8 cellular contexts compared by ENCODE assay signal in the genomic region with DNA sequence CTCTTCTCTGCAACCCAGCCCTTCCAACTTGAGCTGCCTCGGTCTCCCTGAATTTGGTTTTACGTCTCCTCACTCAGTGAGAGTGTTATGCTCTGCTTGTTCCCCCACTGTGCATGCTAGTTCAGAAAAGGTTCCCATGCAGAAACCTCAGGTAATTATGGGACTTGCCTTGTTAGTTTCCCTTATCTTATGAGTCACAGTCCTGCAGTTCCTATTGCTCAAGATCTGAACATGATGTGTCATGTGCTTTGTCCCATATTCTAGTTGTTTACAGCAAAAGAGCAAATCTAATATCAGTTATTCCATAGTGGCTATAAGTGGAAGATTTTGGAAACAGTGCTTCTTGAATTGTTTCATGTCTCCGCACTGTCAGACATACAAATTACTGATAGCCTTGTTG.
DNase-seq lines count a peak whose midpoint lies in the region; ATAC-seq and TF ChIP-seq lines count a peak whose summit lies in the region.

No MANE protein-coding gene starts in this region.

- H3K4me3 Mint-ChIP-seq in T-helper 17 cell = no peak overlapping the region

- DNase-seq in AG10803 (ENCODE audit: low read depth) = peak; percentile 59
- DNase-seq in GM20000 (ENCODE audit: low spot score) = peak; percentile 23
- peak; percentile 73 to 85 for DNase-seq in cardiac fibroblast (ENCODE audit: low read depth in 2 of 2)
- DNase-seq in activated effector memory CD4-positive, alpha-beta T cell treated with anti-CD3 and anti-CD28 coated beads, Interleukin-2, amount 50 U/mL, for 16 hours = no peak
- no peak for DNase-seq in activated CD4-positive, alpha-beta T cell treated with anti-CD3 and anti-CD28 coated beads, Interleukin-2, amount 50 U/mL, for 4 hours
- no peak for DNase-seq in T-helper 17 cell
- no peak for DNase-seq in NCI-H1092 treated with DMSO at 0.1 percent for 48 hours (lab: John Stamatoyannopoulos, UW)

- TF ChIP-seq CTCF in AG10803 (conservative IDR thresholded peaks at IDR 0.05; ENCODE audit: low read length) (no peak), GM20000 (IDR thresholded peaks at IDR 0.05; ENCODE audit: extremely low read depth, missing control alignments) (no peak), cardiac fibroblast (IDR thresholded peaks at IDR 0.05; ENCODE audit: low read depth, low read length) (no peak)

- peaks cover 3% of the 10 kb centered on the region for H3K4me1 Mint-ChIP-seq in T-helper 17 cell

- peaks cover 4% of the 10 kb centered on the region for H3K36me3 Mint-ChIP-seq in T-helper 17 cell (ENCODE audit: low read depth)

- H3K27ac Mint-ChIP-seq in T-helper 17 cell = no peak overlapping the region

- peaks cover 26% of the 10 kb centered on the region for H3K27me3 Mint-ChIP-seq in T-helper 17 cell

- H3K4me3 ChIP-seq in AG10803 (ENCODE audit: low read length) (no peak overlapping the region), cardiac fibroblast (replicated peaks in 1 of 2; ENCODE audit: low read depth in 2 of 2, low read length in 2 of 2) (no peak overlapping the region)

- peak; percentile 92 for ATAC-seq in HG03442 (IDR thresholded peaks at IDR 0.05; ENCODE audit: unreplicated experiment)
- ATAC-seq in T-helper 17 cell = no peak

- H3K9me3 ChIP-seq in T-helper 17 cell (ENCODE audit: control insufficient read depth, low read length, poor library complexity, severe bottlenecking) = no peaks in the 10 kb centered on the region

Comparison
In these comparisons a context has a peak if more than half of its experiments do, and no peak if none do; other contexts are left out.
1. DNase-seq: peak in AG10803 (single experiment), GM20000 (single experiment) and cardiac fibroblast (2 of 2); none in activated effector memory CD4-positive, alpha-beta T cell treated with anti-CD3 and anti-CD28 coated beads, Interleukin-2, amount 50 U/mL, for 16 hours (single experiment), activated CD4-positive, alpha-beta T cell treated with anti-CD3 and anti-CD28 coated beads, Interleukin-2, amount 50 U/mL, for 4 hours (0 of 2), T-helper 17 cell (0 of 3) and NCI-H1092 treated with DMSO at 0.1 percent for 48 hours (single experiment).